In genomic region chr7:19139706-19140327, GRCh38 we compare ENCODE assay signal across 32 cellular contexts. TPM values are rescaled to one million over a fixed set of nuclear protein-coding genes. Genes with fewer than 3 reads are reported as not detected.
"Had no signal": no experiment of that assay in that cellular context is flagged by ENCODE, and none has a peak within 500 bp of the region (broad histone marks: within the 10 kb centered on the region; RNA-seq: fewer than 3 reads in every experiment).

No MANE protein-coding gene starts in this region.

- H3K9me3 ChIP-seq: esophagus muscularis mucosa, gastrocnemius medialis, heart left ventricle had no signal

- H3K4me1 ChIP-seq: foreskin keratinocyte had no signal

- H3K4me3 ChIP-seq: esophagus muscularis mucosa, gastrocnemius medialis, heart left ventricle had no signal

- DNase-seq: activated B cell treated with CpG ODN at 0.5 μM for 24 hours; activated CD4-positive, alpha-beta T cell treated with anti-CD3 and anti-CD28 coated beads for 48 hours; activated CD4-positive, alpha-beta T cell treated with anti-CD3 and anti-CD28 coated beads, Interleukin-2, amount 50 U/mL, for 1 hour; activated CD4-positive, alpha-beta T cell treated with anti-CD3 and anti-CD28 coated beads, Interleukin-2, amount 50 U/mL, for 48 hours; activated CD8-positive, alpha-beta memory T cell treated with anti-CD3 and anti-CD28 coated beads for 24 hours; activated CD8-positive, alpha-beta T cell treated with anti-CD3 and anti-CD28 coated beads for 36 hours; activated effector memory CD4-positive, alpha-beta T cell treated with Interleukin-2 at 50 U/mL for 16 hours; activated gamma-delta T cell treated with Interleukin-2 at 50 U/mL for 16 hours; activated naive CD4-positive, alpha-beta T cell treated with anti-CD3 and anti-CD28 coated beads, Interleukin-2, amount 50 U/mL, for 16 hours; activated naive CD4-positive, alpha-beta T cell treated with Interleukin-2 at 50 U/mL for 16 hours; activated T-cell treated with anti-CD3 and anti-CD28 coated beads, Interleukin-2, amount 50 U/mL, for 4 hours; amniotic stem cell; anterior cingulate cortex; brain microvascular endothelial cell; caudate nucleus; cortex of kidney; dermis blood vessel endothelial cell; effector CD4-positive, alpha-beta T cell; effector memory CD8-positive, alpha-beta T cell; erythroblast; foreskin keratinocyte; gastrocnemius medialis; glutamatergic neuron; heart left ventricle; T1000; WERI-Rb-1 had no signal

- H3K27ac ChIP-seq: brain microvascular endothelial cell, esophagus muscularis mucosa, foreskin keratinocyte, gastrocnemius medialis, heart left ventricle, WERI-Rb-1 had no signal

- ATAC-seq: activated CD4-positive, CD25-positive, alpha-beta regulatory T cell treated with anti-CD3 and anti-CD28 coated beads, Interleukin-2, amount 50 U/mL, for 24 hours; activated CD8-positive, alpha-beta T cell treated with anti-CD3 and anti-CD28 coated beads for 36 hours; activated T-cell treated with anti-CD3 and anti-CD28 coated beads, Interleukin-2, amount 50 U/mL, for 4 hours; activated T-helper 17 cell treated with anti-CD3 and anti-CD28 coated beads, Interleukin-2, amount 50 U/mL, for 72 hours; effector memory CD8-positive, alpha-beta T cell; foreskin keratinocyte; gastrocnemius medialis; heart left ventricle had no signal

- H3K36me3 ChIP-seq: brain microvascular endothelial cell, esophagus muscularis mucosa, gastrocnemius medialis, heart left ventricle, WERI-Rb-1 had no signal

RNA-seq across cellular contexts. Expression of gene FERD3L, which starts 5.4 kb away (rescaled TPM):
- total RNA-seq: activated B cell treated with CpG ODN at 0.5 μM for 24 hours; activated CD8-positive, alpha-beta T cell treated with anti-CD3 and anti-CD28 coated beads for 36 hours; activated T-cell treated with anti-CD3 and anti-CD28 coated beads, Interleukin-2, amount 50 U/mL, for 4 hours; activated T-helper 17 cell treated with anti-CD3 and anti-CD28 coated beads, Interleukin-2, amount 50 U/mL, for 72 hours; astrocyte; chondrocyte; dermis blood vessel endothelial cell; esophagus muscularis mucosa; foreskin keratinocyte; gastrocnemius medialis; heart left ventricle had no signal
- polyA plus RNA-seq: adipose tissue, foreskin keratinocyte, heart left ventricle had no signal

RNA-seq across cellular contexts. Expression of gene TWIST1, which starts 22.4 kb away (rescaled TPM):
- total RNA-seq: activated B cell treated with CpG ODN at 0.5 μM for 24 hours, dermis blood vessel endothelial cell had no signal
